Comparison of ENCODE assay signal across 8 cellular contexts in genomic region chr2:26848336-26849055, GRCh38. TPM values are rescaled to one million over a fixed set of nuclear protein-coding genes. Genes with fewer than 3 reads are reported as not detected.
A peak's percentile ranks its signal among the peaks of the same experiment; 100 is the strongest.
DNase-seq lines count a peak whose midpoint lies in the region; ATAC-seq and TF ChIP-seq lines count a peak whose summit lies in the region.

No MANE protein-coding gene starts in this region.

- H3K4me3 ChIP-seq in effector memory CD4-positive, alpha-beta T cell (ENCODE audit: insufficient read depth, low read depth, low read length, poor library complexity, severe bottlenecking), result peak overlapping the region; percentile 53

- H3K27me3 Mint-ChIP-seq in activated CD4-positive, alpha-beta T cell treated with anti-CD3 and anti-CD28 coated beads for 36 hours, result peaks cover 52% of the 10 kb centered on the region

- no peaks in the 10 kb centered on the region for H3K36me3 Mint-ChIP-seq in activated CD4-positive, alpha-beta T cell treated with anti-CD3 and anti-CD28 coated beads for 36 hours (ENCODE audit: low read depth)

- DNase-seq in activated CD4-positive, alpha-beta T cell treated with anti-CD3 and anti-CD28 coated beads for 36 hours, result peak; percentile 41
- DNase-seq in activated CD4-positive, alpha-beta T cell treated with anti-CD3 and anti-CD28 coated beads, Interleukin-2, amount 50 U/mL, for 4 hours, result no peak
- DNase-seq in RWPE1 (ENCODE audit: low spot score), result peak; percentile 20
- DNase-seq in effector memory CD4-positive, alpha-beta T cell, result no peak
- no peak for DNase-seq in omental fat pad (ENCODE audit: low spot score)
- no peak for DNase-seq in GOT3 (lab: John Stamatoyannopoulos, UW)

- TF ChIP-seq CTCF in RWPE1 (conservative IDR thresholded peaks at IDR 0.05; ENCODE audit: low read depth) (no peak), omental fat pad (IDR thresholded peaks at IDR 0.05) (no peak)

- no peaks in the 10 kb centered on the region for H3K9me3 Mint-ChIP-seq in activated CD4-positive, alpha-beta T cell treated with anti-CD3 and anti-CD28 coated beads for 36 hours (ENCODE audit: low read depth)

- H3K27ac Mint-ChIP-seq in activated CD4-positive, alpha-beta T cell treated with anti-CD3 and anti-CD28 coated beads for 36 hours, result no peak overlapping the region

- CTCF ChIA-PET in activated CD4-positive, alpha-beta T cell treated with anti-CD3 and anti-CD28 coated beads for 36 hours (lab: Charles Lee), result interaction anchor here (0.7 to 5.7 kb wide), 5 partner anchors 21 to 168 kb away, joined by 3 to 108 read pairs (median 5); no protein-coding TSS in a partner anchor
- CTCF ChIA-PET in RWPE1 (lab: Yijun Ruan, JAX), result interaction anchor here (1.1 kb wide), 1 partner anchor 602 kb away, joined by 3 read pairs; no protein-coding TSS in a partner anchor

- POLR2A ChIA-PET in activated CD4-positive, alpha-beta T cell treated with anti-CD3 and anti-CD28 coated beads for 36 hours (lab: Charles Lee), result interaction anchor here (0.6 kb wide), 1 partner anchor 22 kb away, joined by 3 read pairs; no protein-coding TSS in a partner anchor
- POLR2A ChIA-PET in RWPE1 (lab: Yijun Ruan, JAX; ENCODE audit: low non-redundant PET), result no interaction called here

- H3K36me3 ChIP-seq in effector memory CD4-positive, alpha-beta T cell (ENCODE audit: control insufficient read depth, insufficient read depth, low read length), result no peaks in the 10 kb centered on the region

- peaks cover 11% of the 10 kb centered on the region for H3K4me1 Mint-ChIP-seq in activated CD4-positive, alpha-beta T cell treated with anti-CD3 and anti-CD28 coated beads for 36 hours

- no peaks in the 10 kb centered on the region for H3K9me3 ChIP-seq in effector memory CD4-positive, alpha-beta T cell (ENCODE audit: control insufficient read depth, low read length)

- peaks cover 32% of the 10 kb centered on the region for H3K4me1 ChIP-seq in effector memory CD4-positive, alpha-beta T cell (ENCODE audit: control insufficient read depth, insufficient read depth, low read length, poor library complexity, severe bottlenecking)

- no peak overlapping the region for H3K27ac ChIP-seq in RWPE1
- no peak overlapping the region for H3K27ac ChIP-seq in effector memory CD4-positive, alpha-beta T cell (ENCODE audit: insufficient read depth, low read length, poor library complexity, severe bottlenecking)

- H3K4me3 Mint-ChIP-seq in activated CD4-positive, alpha-beta T cell treated with anti-CD3 and anti-CD28 coated beads for 36 hours, result peak overlapping the region; percentile 44

- peak; percentile 42 for ATAC-seq in activated CD4-positive, alpha-beta T cell treated with anti-CD3 and anti-CD28 coated beads for 36 hours
- peak; percentile 30 for ATAC-seq in omental fat pad (ENCODE audit: low FRiP score)
- ATAC-seq in HG03442 (IDR thresholded peaks at IDR 0.05; ENCODE audit: unreplicated experiment), result no peak
- ATAC-seq in HG02642 (IDR thresholded peaks at IDR 0.05; ENCODE audit: poor library complexity, unreplicated experiment), result no peak

- H3K27me3 ChIP-seq in effector memory CD4-positive, alpha-beta T cell (replicated peaks; ENCODE audit: control insufficient read depth, insufficient read depth, low read length, poor library complexity, severe bottlenecking), result peaks cover 57% of the 10 kb centered on the region

- intact Hi-C loops in activated CD4-positive, alpha-beta T cell treated with anti-CD3 and anti-CD28 coated beads for 36 hours (cut with DNase I, micrococcal nuclease), result loop anchor here (5.0 to 10.0 kb wide), 2 partner anchors 414 to 456 kb away; partner anchors contain the start of genes SLC30A3 (in 1 of the 2) and UCN (in 1 of the 2)

RNA-seq across cellular contexts. Expression of gene DPYSL5, which starts 0.6 kb away (rescaled TPM):
- under 1 TPM; 0.07 to 0.09 TPM for total RNA-seq in activated CD4-positive, alpha-beta T cell treated with anti-CD3 and anti-CD28 coated beads for 36 hours
- total RNA-seq in omental fat pad, result not detected

Comparison
In these comparisons a context has a peak if more than half of its experiments do, and no peak if none do; other contexts are left out.
1. DNase-seq: peak in activated CD4-positive, alpha-beta T cell treated with anti-CD3 and anti-CD28 coated beads for 36 hours (single experiment) and RWPE1 (single experiment); none in activated CD4-positive, alpha-beta T cell treated with anti-CD3 and anti-CD28 coated beads, Interleukin-2, amount 50 U/mL, for 4 hours (0 of 2), effector memory CD4-positive, alpha-beta T cell (0 of 3), omental fat pad (single experiment) and GOT3 (single experiment).
2. ATAC-seq: peak in activated CD4-positive, alpha-beta T cell treated with anti-CD3 and anti-CD28 coated beads for 36 hours (single experiment) and omental fat pad (single experiment); none in HG03442 (single experiment) and HG02642 (single experiment).